ENCODE assay signal across 16 cellular contexts in genomic region chr1:10957151-10957550, GRCh38.
"Had no signal": no experiment of that assay in that cellular context is flagged by ENCODE, and none has a peak within 500 bp of the region (broad histone marks: within the 10 kb centered on the region; RNA-seq: fewer than 3 reads in every experiment).

No MANE protein-coding gene starts in this region.

- DNase-seq: activated B cell treated with CpG ODN at 0.5 μM for 24 hours; activated CD4-positive, alpha-beta T cell treated with anti-CD3 and anti-CD28 coated beads for 48 hours; activated CD8-positive, alpha-beta T cell treated with anti-CD3 and anti-CD28 coated beads for 36 hours; activated effector memory CD4-positive, alpha-beta T cell treated with Interleukin-2 at 50 U/mL for 16 hours; activated T-cell treated with anti-CD3 and anti-CD28 coated beads, Interleukin-2, amount 50 U/mL, for 4 hours; adrenal gland; hypothalamus; midbrain; naive B cell; pancreas; stimulated activated CD4-positive, alpha-beta T cell treated with anti-CD3 and anti-CD28 coated beads, Interleukin-2, amount 100 ng/mL, for 48 hours; T-helper 17 cell had no signal

- H3K36me3 ChIP-seq: adrenal gland, cardiac muscle cell, pancreas had no signal

- H3K27ac ChIP-seq: adrenal gland, cardiac muscle cell, pancreas had no signal

- H3K4me3 ChIP-seq: adrenal gland, cardiac muscle cell, lung, pancreas had no signal

- H3K9me3 ChIP-seq: adrenal gland, pancreas had no signal

- H3K4me1 ChIP-seq: adrenal gland had no signal

- ATAC-seq: activated CD8-positive, alpha-beta T cell treated with anti-CD3 and anti-CD28 coated beads for 36 hours; activated T-cell treated with anti-CD3 and anti-CD28 coated beads, Interleukin-2, amount 50 U/mL, for 4 hours; esophagus mucosa; pancreas; stimulated activated memory B cell treated with anti-CD40 and anti-IgM and Interleukin-4, amounts not matched to agents 10 μg/mL and 1 μg/mL and 100 μg/mL, for 72 hours; T-helper 17 cell had no signal

- H3K27me3 ChIP-seq: adrenal gland, pancreas had no signal
